ENCODE assay signal across 8 cellular contexts in the genomic region with DNA sequence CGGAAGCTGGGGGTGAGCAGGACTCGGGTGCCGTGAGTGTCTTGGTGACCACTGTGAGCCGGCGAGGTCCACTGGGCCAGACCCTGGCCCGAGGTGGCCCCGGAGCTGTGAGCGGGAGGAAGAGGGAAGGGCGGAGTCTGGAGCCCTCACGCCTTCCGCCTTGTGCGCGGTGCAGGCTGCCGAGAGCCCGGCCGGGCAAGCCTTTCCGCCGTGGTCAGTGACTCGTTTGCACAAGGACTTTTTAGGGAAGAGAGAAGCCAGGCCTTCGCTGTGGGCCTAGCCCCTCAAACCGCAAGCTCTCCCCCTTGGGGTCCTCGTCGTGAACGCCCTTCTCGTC. TPM values are rescaled to one million over a fixed set of nuclear protein-coding genes. Genes with fewer than 3 reads are reported as not detected.
DNase-seq lines count a peak whose midpoint lies in the region; ATAC-seq and TF ChIP-seq lines count a peak whose summit lies in the region.

No MANE protein-coding gene starts in this region.

- BruUV-seq in A673 (replicated peaks; lab: Mats Ljungman, UMichigan) = no TSS peak

- TF ChIP-seq CTCF in A673 (conservative IDR thresholded peaks at IDR 0.05; ENCODE audit: low read depth, low read length) (no peak), fibroblast of mammary gland (conservative IDR thresholded peaks at IDR 0.05; ENCODE audit: control insufficient read depth, insufficient read depth, low read depth, low read length) (no peak), nephron progenitor cell (IDR thresholded peaks at IDR 0.05) (no peak)
- no peak for TF ChIP-seq CTCF in activated CD8-positive, alpha-beta T cell treated with anti-CD3 and anti-CD28 coated beads for 36 hours (IDR thresholded peaks at IDR 0.05)

- H3K36me3 ChIP-seq in A673 (ENCODE audit: insufficient read depth, low read length, poor library complexity, severe bottlenecking) = no peaks in the 10 kb centered on the region

- H3K27ac ChIP-seq in A673 (ENCODE audit: low read depth, low read length, poor library complexity, severe bottlenecking) = no peak overlapping the region

- peaks cover 2% of the 10 kb centered on the region for H3K4me1 Mint-ChIP-seq in activated CD8-positive, alpha-beta T cell treated with anti-CD3 and anti-CD28 coated beads for 36 hours (ENCODE audit: low read depth)
- H3K4me1 Mint-ChIP-seq in nephron progenitor cell = peaks cover 36% of the 10 kb centered on the region

- no peaks in the 10 kb centered on the region for H3K9me3 Mint-ChIP-seq in activated CD8-positive, alpha-beta T cell treated with anti-CD3 and anti-CD28 coated beads for 36 hours
- H3K9me3 Mint-ChIP-seq in nephron progenitor cell = no peaks in the 10 kb centered on the region

- POLR2A ChIA-PET in A673 (lab: Charles Lee; ENCODE audit: low non-redundant PET) = no interaction called here
- POLR2A ChIA-PET in activated CD8-positive, alpha-beta T cell treated with anti-CD3 and anti-CD28 coated beads for 36 hours (lab: Charles Lee) = no interaction called here

- peak; percentile 15 for DNase-seq in A673 (ENCODE audit: low spot score)
- DNase-seq in activated CD8-positive, alpha-beta T cell treated with anti-CD3 and anti-CD28 coated beads for 36 hours = peak; percentile 35
- peak; percentile 42 for DNase-seq in fibroblast of mammary gland (ENCODE audit: low read depth)
- DNase-seq in nephron progenitor cell = peak; percentile 50
- no peak for DNase-seq in NCI-H2107 (lab: John Stamatoyannopoulos, UW)

- no peaks in the 10 kb centered on the region for H3K4me1 ChIP-seq in A673 (ENCODE audit: insufficient read depth, low read length, poor library complexity, severe bottlenecking)

- intact Hi-C loops in A673 (cut with micrococcal nuclease; ENCODE audit: unreplicated experiment) = no loop called here
- intact Hi-C loops in activated CD8-positive, alpha-beta T cell treated with anti-CD3 and anti-CD28 coated beads for 36 hours (cut with micrococcal nuclease) = loop anchor here (10.0 kb wide), 1 partner anchor 625 kb away; no protein-coding TSS in a partner anchor

- no peaks in the 10 kb centered on the region for H3K36me3 Mint-ChIP-seq in activated CD8-positive, alpha-beta T cell treated with anti-CD3 and anti-CD28 coated beads for 36 hours (ENCODE audit: low read depth)
- H3K36me3 Mint-ChIP-seq in nephron progenitor cell (ENCODE audit: low read depth) = no peaks in the 10 kb centered on the region

- peak overlapping the region; percentile 50 for H3K27ac Mint-ChIP-seq in activated CD8-positive, alpha-beta T cell treated with anti-CD3 and anti-CD28 coated beads for 36 hours
- no peak overlapping the region for H3K27ac Mint-ChIP-seq in nephron progenitor cell

- ATAC-seq in GM18498 (IDR thresholded peaks at IDR 0.05; ENCODE audit: unreplicated experiment) (peak; percentile 50), HG03175 (IDR thresholded peaks at IDR 0.05; ENCODE audit: unreplicated experiment) (peak; percentile 43), HG03097 (IDR thresholded peaks at IDR 0.05; ENCODE audit: low FRiP score, unreplicated experiment) (no peak)
- peak; percentile 63 for ATAC-seq in activated CD8-positive, alpha-beta T cell treated with anti-CD3 and anti-CD28 coated beads for 36 hours

- peaks cover 20% of the 10 kb centered on the region for H3K27me3 Mint-ChIP-seq in activated CD8-positive, alpha-beta T cell treated with anti-CD3 and anti-CD28 coated beads for 36 hours
- H3K27me3 Mint-ChIP-seq in nephron progenitor cell (ENCODE audit: low read depth, poor library complexity) = peaks cover 45% of the 10 kb centered on the region

- no peaks in the 10 kb centered on the region for H3K9me3 ChIP-seq in A673 (ENCODE audit: low read depth, low read length, poor library complexity, severe bottlenecking)

- H3K27me3 ChIP-seq in A673 (replicated peaks; ENCODE audit: insufficient read depth, low read depth, low read length, poor library complexity) = peaks cover 4% of the 10 kb centered on the region

- H3K4me3 Mint-ChIP-seq in activated CD8-positive, alpha-beta T cell treated with anti-CD3 and anti-CD28 coated beads for 36 hours = peak overlapping the region; percentile 75
- peak overlapping the region; percentile 86 for H3K4me3 Mint-ChIP-seq in nephron progenitor cell

- CTCF ChIA-PET in A673 (lab: Charles Lee) = interaction anchor here (0.6 to 1.5 kb wide), 5 partner anchors 10 to 1168 kb away, joined by 3 to 7 read pairs (median 5); no protein-coding TSS in a partner anchor
- CTCF ChIA-PET in activated CD8-positive, alpha-beta T cell treated with anti-CD3 and anti-CD28 coated beads for 36 hours (lab: Charles Lee) = interaction anchor here (0.6 to 2.7 kb wide), 41 partner anchors 9 to 1182 kb away, joined by 3 to 14 read pairs (median 4); a partner anchor contains a TSS

- H3K4me3 ChIP-seq in A673 (ENCODE audit: low read depth, low read length, poor library complexity, severe bottlenecking) (peak overlapping the region; percentile 47), fibroblast of mammary gland (ENCODE audit: control insufficient read depth, low read depth, low read length) (peak overlapping the region; percentile 47)

RNA-seq across cellular contexts. Expression of a gene that starts 40.9 kb away (rescaled TPM):
- 37.6 and 40.1 TPM in 2 replicates for total RNA-seq in A673 (2021)
- 10 to 100 TPM; 12.5 to 13.7 TPM for total RNA-seq in activated CD8-positive, alpha-beta T cell treated with anti-CD3 and anti-CD28 coated beads for 36 hours
